Comparison of ENCODE assay signal across 1 cellular context in the genomic region with DNA sequence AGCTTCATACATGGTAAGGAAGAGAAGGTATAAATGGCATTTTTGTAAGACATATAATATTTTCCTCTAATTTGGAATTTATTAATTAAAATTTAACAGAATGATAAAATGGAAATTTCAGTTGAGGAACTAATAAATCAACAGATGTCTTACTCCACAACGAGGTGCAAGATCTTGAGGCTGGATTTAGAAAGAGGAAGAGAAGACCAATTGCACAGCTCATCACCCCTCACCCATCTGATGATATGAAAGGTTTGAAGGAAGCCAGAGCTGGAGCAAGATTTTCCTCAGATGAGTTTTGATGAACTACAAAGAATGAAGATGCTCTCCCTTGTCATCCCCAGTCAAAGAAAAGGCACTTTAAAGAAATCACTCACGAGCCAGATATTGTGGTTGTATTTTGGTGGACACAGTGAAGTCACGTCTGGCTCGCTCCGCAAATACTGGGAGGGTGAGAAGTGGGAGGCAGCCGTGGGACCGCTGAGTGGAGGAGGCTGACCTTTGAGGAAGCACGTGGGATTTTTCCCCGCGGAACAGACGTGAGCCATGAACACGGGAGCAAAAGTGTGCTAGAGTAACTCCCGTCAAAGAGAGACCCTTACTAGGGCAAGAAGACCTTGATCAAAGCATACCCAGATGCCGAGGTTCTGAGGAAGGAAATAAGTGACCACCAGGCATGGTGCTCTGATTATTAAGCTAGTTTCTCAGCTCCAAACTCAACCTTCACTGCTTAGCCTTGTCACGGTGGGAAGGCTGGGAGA.
A peak's percentile ranks its signal among the peaks of the same experiment; 100 is the strongest.
TF ChIP-seq lines count a peak whose summit lies in the region.

No MANE protein-coding gene starts in this region.

TF ChIP-seq in GM12878, 131 proteins besides CTCF, POLR2A, EP300 and RAD21 (continued from another document):
- peak; percentile 39; the same call in 1 of the 2 replicates for TF ChIP-seq SPI1 (IDR thresholded peaks at IDR 0.05; ENCODE audit: borderline replicate concordance, insufficient read depth, low read depth, low read length)
